20 cellular contexts compared by ENCODE assay signal in the genomic region with DNA sequence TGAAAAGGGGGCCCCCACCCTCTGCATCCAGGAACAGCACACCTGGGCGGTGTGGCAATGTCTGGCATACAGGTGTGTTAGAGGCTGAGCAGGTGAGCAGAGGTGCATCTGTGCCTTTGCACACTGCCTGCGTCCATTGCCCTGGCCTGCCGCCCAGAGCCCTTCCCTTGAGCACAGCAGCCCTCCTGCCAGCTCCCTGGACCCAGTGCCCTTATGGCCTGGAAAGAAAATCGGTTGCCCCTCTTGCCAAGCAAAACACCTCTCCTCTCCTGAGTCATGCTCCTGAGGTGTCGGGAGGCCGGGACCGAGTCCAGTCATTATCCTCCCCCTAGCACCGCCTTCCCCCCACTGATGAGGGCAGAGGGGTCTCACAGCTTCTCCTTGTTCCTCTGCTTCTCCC.
DNase-seq lines count a peak whose midpoint lies in the region; ATAC-seq and TF ChIP-seq lines count a peak whose summit lies in the region.
"Had no signal": no experiment of that assay in that cellular context is flagged by ENCODE, and none has a peak within 500 bp of the region (broad histone marks: within the 10 kb centered on the region; RNA-seq: fewer than 3 reads in every experiment).

No MANE protein-coding gene starts in this region.

- no peak overlapping the region for H4K5ac ChIP-seq in mesendoderm (ENCODE audit: low read length)

- H3K4me2 ChIP-seq in mesendoderm (ENCODE audit: low read length): no peak overlapping the region
- H3K4me2 ChIP-seq: BLaER1 treated with 17β-estradiol and CSF1 and Interleukin-3, amounts not matched to agents 10 nM and 100 nM; PC-9 had no signal

- H3K9me3 ChIP-seq in MG63: no peaks in the 10 kb centered on the region
- no peaks in the 10 kb centered on the region for H3K9me3 ChIP-seq in thoracic aorta

- H3K36me3 ChIP-seq in MG63: no peaks in the 10 kb centered on the region
- H3K36me3 ChIP-seq in mesendoderm (ENCODE audit: control insufficient read depth, insufficient read depth, low read length): no peaks in the 10 kb centered on the region
- H3K36me3 ChIP-seq in thoracic aorta: no peaks in the 10 kb centered on the region
- H3K36me3 ChIP-seq: BLaER1 treated with 17β-estradiol and CSF1 and Interleukin-3, amounts not matched to agents 10 nM and 100 nM had no signal

- H2AK5ac ChIP-seq in mesendoderm (ENCODE audit: low read length): no peak overlapping the region

- DNase-seq in MG63 (peak; percentile 60), NCI-H2029 treated with DMSO at 0.1 percent for 48 hours (lab: John Stamatoyannopoulos, UW) (peak; percentile 66), mesendoderm (no peak), thoracic aorta (ENCODE audit: low spot score) (no peak), AG08395 (ENCODE audit: low spot score) (no peak)
- DNase-seq in stimulated activated CD8-positive, alpha-beta memory T cell treated with anti-CD3 and anti-CD28 coated beads, Interleukin-4, amount 100 ng/mL, for 48 hours: no peak
- DNase-seq: CD4-positive, alpha-beta memory T cell; DMS153; GDM1; Karpas-422; NCI-H1436; NCI-H1930; NCI-H2171; NCI-H446; NCI-H526 treated with DMSO at 0.1 percent for 48 hours; PC-9; RPMI8226; SHP77 had no signal

- H3K79me1 ChIP-seq in mesendoderm (ENCODE audit: low read length): no peaks in the 10 kb centered on the region

- peak; percentile 55 for ATAC-seq in thoracic aorta (ENCODE audit: insufficient number of reproducible peaks, low FRiP score, low read depth)
- ATAC-seq in HG02973 (IDR thresholded peaks at IDR 0.05; ENCODE audit: unreplicated experiment): no peak

- H3K4ac ChIP-seq in mesendoderm (ENCODE audit: low read depth, low read length): no peak overlapping the region

- H2BK15ac ChIP-seq in mesendoderm (replicated peaks; ENCODE audit: low read depth): no peak overlapping the region

- H2BK5ac ChIP-seq in mesendoderm (ENCODE audit: low read length): no peak overlapping the region

- no peak for TF ChIP-seq CTCF in thoracic aorta (IDR thresholded peaks at IDR 0.05)

- H3K18ac ChIP-seq in mesendoderm (ENCODE audit: low read length): no peak overlapping the region

- H3K27me3 ChIP-seq in MG63 (no peaks in the 10 kb centered on the region), mesendoderm (ENCODE audit: insufficient read depth, low read length, poor library complexity) (no peaks in the 10 kb centered on the region), thoracic aorta (replicated peaks; ENCODE audit: insufficient read depth) (no peaks in the 10 kb centered on the region)
- H3K27me3 ChIP-seq: BLaER1 treated with 17β-estradiol and CSF1 and Interleukin-3, amounts not matched to agents 10 nM and 100 nM had no signal

- no peak overlapping the region for H2BK120ac ChIP-seq in mesendoderm (ENCODE audit: low read depth, low read length)

- peak overlapping the region; percentile 7 for H3K23ac ChIP-seq in mesendoderm (ENCODE audit: low read length)

- no peak overlapping the region for H3K27ac ChIP-seq in mesendoderm (ENCODE audit: low read depth, low read length)
- no peak overlapping the region for H3K27ac ChIP-seq in thoracic aorta
- H3K27ac ChIP-seq: BLaER1 treated with 17β-estradiol and CSF1 and Interleukin-3, amounts not matched to agents 10 nM and 100 nM; PC-9 had no signal

- no peak overlapping the region for H4K8ac ChIP-seq in mesendoderm (ENCODE audit: low read depth, low read length)

- H3K4me3 ChIP-seq in MG63 (no peak overlapping the region), mesendoderm (ENCODE audit: low read length) (no peak overlapping the region), thoracic aorta (no peak overlapping the region)
- H3K4me3 ChIP-seq: BLaER1 treated with 17β-estradiol and CSF1 and Interleukin-3, amounts not matched to agents 10 nM and 100 nM; PC-9 had no signal

- WGBS in mesendoderm (ENCODE audit: extremely low coverage, insufficient coverage, low lambda C conversion rate): no CpG with 5 or more reads among the region's 8 CpGs

- H3K4me1 ChIP-seq in mesendoderm (ENCODE audit: control insufficient read depth, low read depth, low read length) (no peaks in the 10 kb centered on the region), thoracic aorta (ENCODE audit: control insufficient read depth in 1 of 2, low read depth in 2 of 2) (peaks cover 19 to 21% of the 10 kb centered on the region in 2 donors)

- no peaks in the 10 kb centered on the region for H3K79me2 ChIP-seq in mesendoderm (ENCODE audit: control insufficient read depth, insufficient read depth, low read length)

- H3K9ac ChIP-seq in mesendoderm (ENCODE audit: low read length): no peak overlapping the region
- H3K9ac ChIP-seq: BLaER1 treated with 17β-estradiol and CSF1 and Interleukin-3, amounts not matched to agents 10 nM and 100 nM had no signal

- no peak overlapping the region for H3K56ac ChIP-seq in mesendoderm (ENCODE audit: low read length)

Comparison
In these comparisons a context has a peak if more than half of its experiments do, and no peak if none do; other contexts are left out.
1. DNase-seq: peak in MG63 (single experiment) and NCI-H2029 treated with DMSO at 0.1 percent for 48 hours (single experiment); none in mesendoderm (single experiment), thoracic aorta (single experiment), stimulated activated CD8-positive, alpha-beta memory T cell treated with anti-CD3 and anti-CD28 coated beads, Interleukin-4, amount 100 ng/mL, for 48 hours (single experiment) and AG08395 (single experiment).